8 cellular contexts compared by ENCODE assay signal in the genomic region with DNA sequence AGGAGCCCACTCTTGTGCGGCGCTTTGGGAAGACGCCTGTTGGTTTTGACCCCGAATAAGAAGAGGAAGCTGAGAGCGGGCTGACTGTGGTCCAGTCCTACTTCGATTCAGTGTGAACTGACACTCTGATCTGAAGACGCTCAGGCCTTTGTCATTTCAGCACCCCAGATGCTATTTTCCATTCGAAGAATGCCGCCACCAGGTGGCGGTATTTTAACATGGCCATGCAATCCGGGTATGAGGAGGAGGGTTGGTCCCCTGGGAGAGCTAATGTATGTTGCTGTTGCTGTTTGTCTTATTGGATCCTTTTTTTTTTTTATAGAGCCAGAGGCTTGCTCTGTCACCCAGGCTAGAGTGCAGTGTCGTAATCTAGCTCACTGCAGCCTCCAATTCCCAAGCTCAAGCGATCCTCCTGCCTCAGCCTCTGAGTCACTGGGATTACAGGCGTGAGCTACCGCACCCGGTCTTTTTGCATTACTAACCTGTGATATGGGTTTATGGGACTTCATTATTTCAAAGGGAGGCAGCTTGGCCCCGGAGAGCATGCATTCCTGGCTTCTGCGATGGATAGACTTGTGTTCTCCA. TPM values are rescaled to one million over a fixed set of nuclear protein-coding genes. Genes with fewer than 3 reads are reported as not detected.
DNase-seq lines count a peak whose midpoint lies in the region; ATAC-seq and TF ChIP-seq lines count a peak whose summit lies in the region.

No MANE protein-coding gene starts in this region.

- H3K9me3 Mint-ChIP-seq in T-cell = no peaks in the 10 kb centered on the region

- no peaks in the 10 kb centered on the region for H3K9me3 ChIP-seq in right atrium auricular region
- H3K9me3 ChIP-seq in uterus = no peaks in the 10 kb centered on the region

- POLR2A ChIA-PET in T-cell (lab: Charles Lee) = interaction anchor here (0.5 to 1.4 kb wide), 5 partner anchors 23 to 1220 kb away, joined by 3 to 4 read pairs (median 3); a partner anchor contains a TSS

- H3K4me3 ChIP-seq in right atrium auricular region (peak overlapping the region; percentile 47 to 81), uterus (peak overlapping the region; percentile 55 to 98)

- H3K36me3 Mint-ChIP-seq in T-cell = peaks cover 6% of the 10 kb centered on the region

- no peak for TF ChIP-seq POLR2A in uterus (IDR thresholded peaks at IDR 0.05)

- ATAC-seq in HG02642 (IDR thresholded peaks at IDR 0.05; ENCODE audit: poor library complexity, unreplicated experiment) = peak; percentile 24
- peak; percentile 41 to 55 (median 52) for ATAC-seq in T-cell (replicated peaks in 1 of 4)

- TF ChIP-seq CTCF in right atrium auricular region (IDR thresholded peaks at IDR 0.05) (peak; percentile 65 to 92), uterus (IDR thresholded peaks at IDR 0.05) (peak; percentile 75 to 88 (median 82))

- H3K4me1 ChIP-seq in right atrium auricular region = peaks cover 0 to 29% of the 10 kb centered on the region in 2 donors
- H3K4me1 ChIP-seq in uterus = peaks cover 9 to 10% of the 10 kb centered on the region in 2 donors

- peak overlapping the region; percentile 90 to 95 for H3K27ac Mint-ChIP-seq in T-cell

- H3K4me1 Mint-ChIP-seq in T-cell = peaks cover 28 to 42% (median 31%) of the 10 kb centered on the region in 3 donors

- no peaks in the 10 kb centered on the region for H3K27me3 Mint-ChIP-seq in T-cell

- peaks cover 12% of the 10 kb centered on the region for H3K36me3 ChIP-seq in right atrium auricular region
- no peaks in the 10 kb centered on the region for H3K36me3 ChIP-seq in uterus

- peak overlapping the region; percentile 87 to 90 (median 89) for H3K4me3 Mint-ChIP-seq in T-cell

- intact Hi-C loops in uterus (cut with DNase I; ENCODE audit: low total_unique reads) = loop anchor here (5.0 kb wide), 1 partner anchor 58 kb away; no protein-coding TSS in a partner anchor

- peak; percentile 78 for DNase-seq in GF-D8 (lab: John Stamatoyannopoulos, UW)
- DNase-seq in NCI-H1436 (lab: John Stamatoyannopoulos, UW) = peak; percentile 95
- DNase-seq in T-cell = peak; percentile 66 to 87 (median 80)
- DNase-seq in amygdala (lab: John Stamatoyannopoulos, UW) = peak in 54 of 56 donors; percentile 37 to 95 (median 76)
- peak; percentile 91 for DNase-seq in right atrium auricular region (ENCODE audit: low spot score)
- peak; percentile 55 for DNase-seq in pulmonary artery endothelial cell (ENCODE audit: low read depth, low spot score)
- peak; percentile 82 to 90 for DNase-seq in uterus

- CTCF ChIA-PET in T-cell (lab: Charles Lee) = interaction anchor here (0.6 to 3.9 kb wide), 15 partner anchors 15 to 845 kb away, joined by 3 to 33 read pairs (median 4); a partner anchor contains a TSS

- H3K27me3 ChIP-seq in right atrium auricular region (no peaks in the 10 kb centered on the region), uterus (no peaks in the 10 kb centered on the region)

- H3K27ac ChIP-seq in right atrium auricular region = peak overlapping the region; percentile 90 to 95
- H3K27ac ChIP-seq in uterus = peak overlapping the region; percentile 72 to 88

RNA-seq across cellular contexts. Expression of a gene that starts 0.8 kb away (rescaled TPM):
- 10 to 100 TPM; 72.7 to 99.4 (median 90.3) TPM for total RNA-seq in T-cell
- total RNA-seq in right atrium auricular region = 10 to 100 TPM; 49.1 to 64.1 TPM
- total RNA-seq in pulmonary artery endothelial cell = 44.0 and 51.6 TPM in 2 replicates
- total RNA-seq in uterus = 100 to 1,000 TPM in 1 of 4 donors, 10 to 100 TPM in 3; 41.1 to 117 (median 62.9) TPM

RNA-seq across cellular contexts. Expression of a gene that starts 18.3 kb away (rescaled TPM):
- total RNA-seq in T-cell = under 1 TPM in 4 of 5 donors, not detected in 1; 0.19 to 0.47 (median 0.30) TPM
- 1 to 10 TPM; 1.7 to 4.2 TPM for total RNA-seq in right atrium auricular region
- 3.1 and 8.2 TPM in 2 replicates for total RNA-seq in pulmonary artery endothelial cell
- 10 to 100 TPM in 2 of 4 donors, 1 to 10 TPM in 1, not detected in 1; 7.2 to 47.1 (median 14.9) TPM for total RNA-seq in uterus

RNA-seq across cellular contexts. Expression of a gene that starts 24.1 kb away (rescaled TPM):
- 10 to 100 TPM in 4 of 5 donors, 1 to 10 TPM in 1; 9.0 to 22.9 (median 18.6) TPM for total RNA-seq in T-cell
- total RNA-seq in right atrium auricular region = 10 to 100 TPM; 14.1 to 16.5 TPM
- total RNA-seq in pulmonary artery endothelial cell = 15.0 and 20.8 TPM in 2 replicates
- 10 to 100 TPM; 11.8 to 66.8 (median 19.0) TPM for total RNA-seq in uterus

RNA-seq across cellular contexts. Expression of a gene that starts 29.6 kb away (rescaled TPM):
- total RNA-seq in T-cell = 1 to 10 TPM in 3 of 5 donors, under 1 TPM in 2; 0.76 to 4.5 (median 1.3) TPM
- 10 to 100 TPM; 22.1 to 26.7 TPM for total RNA-seq in right atrium auricular region
- total RNA-seq in pulmonary artery endothelial cell = 0.53 and 0.73 TPM in 2 replicates
- 1 to 10 TPM in 1 of 4 donors, not detected in 3; 5.2 TPM for total RNA-seq in uterus

RNA-seq across cellular contexts. Expression of a gene that starts 40.6 kb away (rescaled TPM):
- total RNA-seq in T-cell = 10 to 100 TPM; 68.1 to 93.1 (median 73.5) TPM
- 10 to 100 TPM; 12.0 to 14.4 TPM for total RNA-seq in right atrium auricular region
- total RNA-seq in pulmonary artery endothelial cell = 8.8 and 11.6 TPM in 2 replicates
- 10 to 100 TPM in 2 of 4 donors, 1 to 10 TPM in 1, under 1 TPM in 1; 0.59 to 40.2 (median 9.4) TPM for total RNA-seq in uterus

Comparison
In these comparisons a context has a peak if more than half of its experiments do, and no peak if none do; other contexts are left out.
1. Peak in every context shown above with its lines: DNase-seq, ATAC-seq, H3K4me3 ChIP-seq and H3K27ac ChIP-seq.